ENCODE assay signal across 28 cellular contexts in the genomic region with DNA sequence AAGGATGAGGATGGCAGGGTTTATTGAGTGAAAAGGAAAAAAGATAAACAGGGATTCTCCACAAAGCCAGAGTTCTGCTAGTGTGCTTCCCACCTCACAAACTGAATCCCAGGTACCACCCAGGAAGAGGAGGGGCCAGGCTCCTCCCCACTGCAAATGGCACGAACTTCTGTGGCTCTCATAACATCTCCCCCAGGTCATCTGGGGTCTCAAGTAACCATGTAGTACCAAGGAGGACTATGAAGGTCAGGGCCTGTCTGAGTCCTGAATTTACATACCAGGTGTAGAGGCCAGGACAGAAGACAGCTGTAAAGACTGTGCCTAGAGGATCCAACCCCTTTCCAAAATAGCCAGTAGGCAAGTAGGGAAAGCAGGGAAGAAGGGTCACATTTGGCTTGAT.
"Had no signal": no experiment of that assay in that cellular context is flagged by ENCODE, and none has a peak within 500 bp of the region (broad histone marks: within the 10 kb centered on the region; RNA-seq: fewer than 3 reads in every experiment).

No MANE protein-coding gene starts in this region.

- H3K4me3 Mint-ChIP-seq: mesothelial cell of epicardium; naive B cell; natural killer cell; nephron progenitor cell; stimulated activated naive B cell treated with anti-CD40 and anti-IgM and Interleukin-4, amounts not matched to agents 10 μg/mL and 1 μg/mL and 100 μg/mL, for 72 hours had no signal

- H3K27me3 ChIP-seq: ovary, stomach, testis, thyroid gland, upper lobe of left lung, vagina had no signal

- H3K36me3 Mint-ChIP-seq: mesothelial cell of epicardium, naive B cell, natural killer cell had no signal

- H3K9me3 Mint-ChIP-seq: natural killer cell had no signal

- H3K4me3 ChIP-seq: left ventricle myocardium inferior, lung, ovary, prostate gland, skin epidermis, stomach, testis, thyroid gland, transverse colon, upper lobe of left lung, vagina had no signal

- ATAC-seq: natural killer cell; right cardiac atrium; sciatic nerve; stimulated activated naive B cell treated with anti-CD40 and anti-IgM and Interleukin-4, amounts not matched to agents 10 μg/mL and 1 μg/mL and 100 μg/mL, for 72 hours; stimulated activated naive CD8-positive, alpha-beta T cell treated with anti-CD3 and anti-CD28 coated beads, Interleukin-15, Interleukin-2, amounts not matched to agents 100 U/mL and 50 U/mL, for 24 hours had no signal

- H3K27me3 Mint-ChIP-seq: naive B cell; stimulated activated naive B cell treated with anti-CD40 and anti-IgM and Interleukin-4, amounts not matched to agents 10 μg/mL and 1 μg/mL and 100 μg/mL, for 72 hours had no signal

- H3K27ac ChIP-seq: left ventricle myocardium inferior, ovary, prostate gland, skin epidermis, stomach, testis, thyroid gland, transverse colon, upper lobe of left lung, vagina had no signal

- H3K4me1 ChIP-seq: left ventricle myocardium inferior, prostate gland, testis, transverse colon, upper lobe of left lung, vagina had no signal

- H3K9me3 ChIP-seq: ovary, prostate gland, testis, thyroid gland, vagina had no signal

- H3K27ac Mint-ChIP-seq: mesothelial cell of epicardium; naive B cell; natural killer cell; nephron progenitor cell; stimulated activated naive B cell treated with anti-CD40 and anti-IgM and Interleukin-4, amounts not matched to agents 10 μg/mL and 1 μg/mL and 100 μg/mL, for 72 hours had no signal

- H3K36me3 ChIP-seq: left ventricle myocardium inferior, ovary, prostate gland, stomach, thyroid gland, transverse colon, upper lobe of left lung, vagina had no signal

- DNase-seq: hypothalamus; islet precursor cell; left ventricle myocardium inferior; mesendoderm; naive B cell; natural killer cell; nephron progenitor cell; ovary; posterior cingulate gyrus; retina; right cardiac atrium; stimulated activated CD4-positive, alpha-beta T cell treated with anti-CD3 and anti-CD28 coated beads, Interleukin-12 subunit alpha, Interleukin-12 subunit beta, amount 100 ng/mL, for 4 hours; stimulated activated CD4-positive, alpha-beta T cell treated with anti-CD3 and anti-CD28 coated beads, Interleukin-15, amount 100 ng/mL, for 24 hours; stimulated activated CD4-positive, alpha-beta T cell treated with anti-CD3 and anti-CD28 coated beads, Interleukin-2, amount 100 ng/mL, for 24 hours; stimulated activated CD4-positive, alpha-beta T cell treated with anti-CD3 and anti-CD28 coated beads, Interleukin-4, amount 100 ng/mL, for 1 hour; stimulated activated naive B cell treated with anti-CD40 and anti-IgM and Interleukin-4, amounts not matched to agents 10 μg/mL and 1 μg/mL and 100 μg/mL, for 72 hours; stimulated activated naive CD8-positive, alpha-beta T cell treated with anti-CD3 and anti-CD28 coated beads, Interleukin-15, Interleukin-2, amounts not matched to agents 100 U/mL and 50 U/mL, for 24 hours; stomach; testis; thyroid gland; transverse colon; upper lobe of left lung had no signal

- H3K4me1 Mint-ChIP-seq: mesothelial cell of epicardium, natural killer cell, nephron progenitor cell had no signal
